In the genomic region with DNA sequence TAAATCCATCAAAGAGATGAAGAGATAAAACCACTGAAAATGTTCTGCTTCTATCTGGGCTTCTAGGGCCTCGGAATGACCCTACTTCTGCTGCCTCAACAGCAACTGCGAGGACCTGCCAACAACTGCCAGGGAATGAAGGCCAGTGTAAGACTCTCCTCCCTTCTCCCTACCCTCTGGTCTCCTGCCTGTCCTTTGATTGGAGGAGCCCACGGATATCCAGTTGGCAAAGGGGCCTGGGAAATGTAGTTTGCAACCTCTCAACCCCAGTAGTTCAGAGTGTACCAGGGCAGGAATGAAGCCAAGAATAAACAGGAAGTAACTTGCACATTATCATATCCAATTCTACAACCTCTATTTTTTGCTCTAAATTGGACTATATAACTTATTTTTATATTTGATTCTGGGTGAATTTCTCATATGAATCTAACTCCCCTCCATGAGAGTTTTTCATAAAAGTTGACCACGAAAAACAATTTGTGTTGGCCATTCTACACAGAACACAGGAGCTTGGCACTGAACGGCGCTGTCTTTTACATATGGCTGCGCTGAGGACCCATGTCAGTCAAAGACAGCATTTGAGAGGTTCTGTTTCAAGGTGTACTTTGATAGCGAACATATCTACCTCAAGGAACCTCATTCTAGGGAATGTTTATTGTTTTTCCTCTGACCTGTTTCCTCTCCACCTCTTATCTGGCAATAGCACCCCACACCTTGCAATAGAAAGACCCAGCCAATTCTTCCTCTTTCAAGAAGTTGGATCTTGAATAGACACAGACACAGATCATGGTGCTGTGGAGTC, we compare ENCODE assay signal across 8 cellular contexts.
DNase-seq lines count a peak whose midpoint lies in the region; ATAC-seq and TF ChIP-seq lines count a peak whose summit lies in the region.

No MANE protein-coding gene starts in this region.

- intact Hi-C loops in heart left ventricle (cut with DNase I) (loop anchor here in 2 of 10 donors (10.0 kb wide), 1 partner anchor 88 kb away; the partner anchor contains the start of gene RNF7 (in 2 of the 2)), aorta (cut with DNase I) (no loop called here)

- WGBS in heart left ventricle, 4 donors = 62 to 77% (median 74%) methylated on average over 8 of the region's 8 CpGs
- 71 to 72% methylated on average over 8 of the region's 8 CpGs for WGBS in aorta, 2 donors

- no peaks in the 10 kb centered on the region for H3K27me3 ChIP-seq in Karpas-422 (ENCODE audit: low read length)
- no peaks in the 10 kb centered on the region for H3K27me3 ChIP-seq in heart left ventricle
- H3K27me3 ChIP-seq in aorta (ENCODE audit: control insufficient read depth in 1 of 2, insufficient read depth in 2 of 2, low read length in 1 of 2) = no peaks in the 10 kb centered on the region

- peak; percentile 55 to 95 (median 94) for ATAC-seq in heart left ventricle
- peak; percentile 76 for ATAC-seq in aorta (ENCODE audit: low FRiP score)
- ATAC-seq in GM18517 (IDR thresholded peaks at IDR 0.05; ENCODE audit: unreplicated experiment) = no peak
- no peak for ATAC-seq in GM21447 (IDR thresholded peaks at IDR 0.05; ENCODE audit: unreplicated experiment)
- ATAC-seq in GM21423 (IDR thresholded peaks at IDR 0.05; ENCODE audit: unreplicated experiment) = no peak

- no peak overlapping the region for H3K4me3 ChIP-seq in Karpas-422 (ENCODE audit: low read length)
- H3K4me3 ChIP-seq in heart left ventricle = no peak overlapping the region
- no peak overlapping the region for H3K4me3 ChIP-seq in aorta (ENCODE audit: low read length in 2 of 2)

- H3K9me3 ChIP-seq in Karpas-422 (ENCODE audit: low read length) (no peaks in the 10 kb centered on the region), heart left ventricle (no peaks in the 10 kb centered on the region), aorta (ENCODE audit: control insufficient read depth, low read length) (no peaks in the 10 kb centered on the region)

- no peaks in the 10 kb centered on the region for H3K36me3 ChIP-seq in Karpas-422 (ENCODE audit: insufficient read depth, low read length)
- H3K36me3 ChIP-seq in heart left ventricle = no peaks in the 10 kb centered on the region
- no peaks in the 10 kb centered on the region for H3K36me3 ChIP-seq in aorta (ENCODE audit: control insufficient read depth in 1 of 2, insufficient read depth in 2 of 2, low read length in 1 of 2)

- no peak overlapping the region for H3K27ac ChIP-seq in Karpas-422 (ENCODE audit: low read length)
- H3K27ac ChIP-seq in heart left ventricle = peak overlapping the region in 1 of 12 donors; percentile 74
- H3K27ac ChIP-seq in aorta (ENCODE audit: low read depth in 1 of 2, low read length in 2 of 2) = no peak overlapping the region

- no peaks in the 10 kb centered on the region for H4K20me1 ChIP-seq in Karpas-422 (ENCODE audit: insufficient read depth, low read depth, low read length)

- no peak overlapping the region for H3K4me2 ChIP-seq in Karpas-422 (ENCODE audit: low read depth, low read length, poor library complexity, severe bottlenecking)

- no peak for TF ChIP-seq POLR2A in heart left ventricle (IDR thresholded peaks at IDR 0.05)

- no peak overlapping the region for H3K9ac ChIP-seq in Karpas-422 (ENCODE audit: low read length)

- no peaks in the 10 kb centered on the region for H3K9me2 ChIP-seq in Karpas-422 (replicated peaks; ENCODE audit: insufficient read depth, low read length)

- H2AFZ ChIP-seq in Karpas-422 (ENCODE audit: low read length) = no peak overlapping the region

- no peak for TF ChIP-seq CTCF in heart left ventricle (IDR thresholded peaks at IDR 0.05)

- H3K79me2 ChIP-seq in Karpas-422 (ENCODE audit: low read length) = no peaks in the 10 kb centered on the region

- DNase-seq in CD1c-positive myeloid dendritic cell (ENCODE audit: extremely low spot score) (peak; percentile 60), Karpas-422 (peak; percentile 46), SIG-M5 (lab: John Stamatoyannopoulos, UW) (peak; percentile 54), heart left ventricle (peak in 4 of 5 donors; percentile 28 to 54 (median 46)), aorta (peak in 1 of 2 donors; percentile 68)

- H3K4me1 ChIP-seq in Karpas-422 (ENCODE audit: low read length) (no peaks in the 10 kb centered on the region), heart left ventricle (peaks cover 0 to 6% (median 0%) of the 10 kb centered on the region in 12 donors), aorta (ENCODE audit: control insufficient read depth in 1 of 2, insufficient read depth in 2 of 2, low read length in 2 of 2) (no peaks in the 10 kb centered on the region)

Comparison
In these comparisons a context has a peak if more than half of its experiments do, and no peak if none do; other contexts are left out.
1. ATAC-seq: peak in heart left ventricle (4 of 4) and aorta (single experiment); none in GM18517 (single experiment), GM21447 (single experiment) and GM21423 (single experiment).